ENCODE assay signal across 8 cellular contexts in genomic region chr1:28369518-28370219, GRCh38. TPM values are rescaled to one million over a fixed set of nuclear protein-coding genes. Genes with fewer than 3 reads are reported as not detected.
DNase-seq lines count a peak whose midpoint lies in the region; ATAC-seq, FAIRE-seq and TF ChIP-seq lines count a peak whose summit lies in the region.

Gene PHACTR4 (plus strand): TSS chr1:28369740. CDS start chr1:28407448, 37,708 bp downstream.

- CTCF ChIA-PET in Caco-2 (lab: Charles Lee) (interaction anchor here (1.0 to 1.1 kb wide), 3 partner anchors 10 to 121 kb away, joined by 3 to 7 read pairs (median 4); no protein-coding TSS in a partner anchor), endothelial cell of umbilical vein (lab: Charles Lee) (interaction anchor here (0.6 to 5.1 kb wide), 8 partner anchors 11 to 233 kb away, joined by 3 to 54 read pairs (median 3); no protein-coding TSS in a partner anchor)

- peaks cover 14% of the 10 kb centered on the region for H3K4me1 ChIP-seq in Caco-2
- peaks cover 20% of the 10 kb centered on the region for H3K4me1 ChIP-seq in HUES6 (ENCODE audit: control insufficient read depth, insufficient read depth, low read length)
- H3K4me1 ChIP-seq in OCI-LY1 (ENCODE audit: insufficient read depth, low read length, severe bottlenecking) = peaks cover 30% of the 10 kb centered on the region
- H3K4me1 ChIP-seq in endothelial cell of umbilical vein (ENCODE audit: control insufficient read depth, extremely low read depth, insufficient read depth, low read length) = peaks cover 9% of the 10 kb centered on the region

- peak within 1 kb of the TSS; percentile 92 for H3K27ac Mint-ChIP-seq in Caco-2 (ENCODE audit: unreplicated experiment)

- no peaks in the 10 kb centered on the region for H3F3A ChIP-seq in OCI-LY1 (ENCODE audit: insufficient read depth, low read length)

- H3K9me2 ChIP-seq in OCI-LY1 (ENCODE audit: low read depth, low read length) = no peaks in the 10 kb centered on the region

- H3K27ac ChIP-seq in HUES6 (ENCODE audit: low read depth, low read length) = peak within 1 kb of the TSS; percentile 92
- peak within 1 kb of the TSS; percentile 81 for H3K27ac ChIP-seq in OCI-LY1 (ENCODE audit: low read depth, low read length, poor library complexity, severe bottlenecking)
- H3K27ac ChIP-seq in endothelial cell of umbilical vein (ENCODE audit: insufficient read depth, low read depth, low read length) = peak within 1 kb of the TSS; percentile 67

- H3K27me3 ChIP-seq in Caco-2 (replicated peaks; ENCODE audit: control insufficient read depth, insufficient read depth, low read length) (no peaks in the 10 kb centered on the region), HUES6 (ENCODE audit: control insufficient read depth, insufficient read depth, low read length) (no peaks in the 10 kb centered on the region), OCI-LY1 (ENCODE audit: insufficient read depth, low read length) (no peaks in the 10 kb centered on the region), endothelial cell of umbilical vein (ENCODE audit: control insufficient read depth in 2 of 2, insufficient read depth in 2 of 2, low read length in 2 of 2) (no peaks in the 10 kb centered on the region)

- H3K4me3 ChIP-seq in Caco-2 (ENCODE audit: low read depth, low read length) (peak within 1 kb of the TSS; percentile 40), HUES6 (ENCODE audit: low read depth, low read length) (peak within 1 kb of the TSS; percentile 92), OCI-LY1 (ENCODE audit: low read depth, low read length, poor library complexity, severe bottlenecking) (peak within 1 kb of the TSS; percentile 81), endothelial cell of umbilical vein (replicated peaks in 1 of 3; ENCODE audit: insufficient read depth in 1 of 3, low read depth in 1 of 3, low read length in 3 of 3) (peak within 1 kb of the TSS; percentile 67 to 90 (median 83))

- no TSS peak for BruUV-seq in Caco-2 (replicated peaks; lab: Mats Ljungman, UMichigan)
- BruUV-seq in endothelial cell of umbilical vein (replicated peaks; lab: Mats Ljungman, UMichigan) = no TSS peak

- dilution Hi-C loops in endothelial cell of umbilical vein (cut with MboI; ENCODE audit: extremely low pct_ligation_motif_present, low sequenced_read_pairs) = no loop called here

- intact Hi-C loops in Caco-2 (cut with micrococcal nuclease; ENCODE audit: unreplicated experiment) (no loop called here), endothelial cell of umbilical vein (cut with micrococcal nuclease) (loop anchor here (1.0 to 5.0 kb wide), 3 partner anchors 121 to 183 kb away; partner anchors contain the start of genes RCC1 and TRNAU1AP)

- no peak for TF ChIP-seq CTCF in Caco-2 (IDR thresholded peaks at IDR 0.05; ENCODE audit: insufficient read depth in 1 of 2, low read depth in 1 of 2, low read length in 1 of 2, severe bottlenecking in 1 of 2, unreplicated experiment in 1 of 2)
- no peak for TF ChIP-seq CTCF in OCI-LY1 (IDR thresholded peaks at IDR 0.05; ENCODE audit: low read length)
- no peak for TF ChIP-seq CTCF in endothelial cell of umbilical vein (IDR thresholded peaks at IDR 0.05; ENCODE audit: extremely low read depth in 1 of 2, insufficient read depth in 1 of 2, low read depth in 1 of 2, low read length in 2 of 2)

- POLR2A ChIA-PET in Caco-2 (lab: Charles Lee) = interaction anchor here (1.0 kb wide), 2 partner anchors 41 kb away, joined by 3 to 6 read pairs; partner anchors contain the start of gene MED18
- POLR2A ChIA-PET in endothelial cell of umbilical vein (lab: Charles Lee) = interaction anchor here (0.6 to 1.5 kb wide), 3 partner anchors 127 to 301 kb away, joined by 3 to 10 read pairs (median 5); no protein-coding TSS in a partner anchor

- H3K9ac ChIP-seq in HUES6 (ENCODE audit: low read length) (peak within 1 kb of the TSS; percentile 97), OCI-LY1 (ENCODE audit: low read length) (peak within 1 kb of the TSS; percentile 91), endothelial cell of umbilical vein (replicated peaks; ENCODE audit: extremely low read depth, insufficient read depth, low read length) (peak within 1 kb of the TSS; percentile 85)

- H3K9me3 Mint-ChIP-seq in Caco-2 (ENCODE audit: unreplicated experiment) = no peaks in the 10 kb centered on the region

- peak within 1 kb of the TSS; percentile 86 for H2AFZ ChIP-seq in OCI-LY1 (ENCODE audit: low read length)
- peak within 1 kb of the TSS; percentile 88 for H2AFZ ChIP-seq in endothelial cell of umbilical vein (ENCODE audit: low read depth, low read length)

- peaks cover 14% of the 10 kb centered on the region for H3K36me3 Mint-ChIP-seq in Caco-2 (ENCODE audit: insufficient read depth, unreplicated experiment)

- peaks cover 19% of the 10 kb centered on the region for H3K79me2 ChIP-seq in OCI-LY1 (ENCODE audit: insufficient read depth, low read length)
- H3K79me2 ChIP-seq in endothelial cell of umbilical vein (ENCODE audit: control insufficient read depth, insufficient read depth, low read length) = peaks cover 32% of the 10 kb centered on the region

- peaks cover 8% of the 10 kb centered on the region for H3K4me1 Mint-ChIP-seq in Caco-2 (ENCODE audit: low read depth, unreplicated experiment)

- TF ChIP-seq POLR2A in endothelial cell of umbilical vein (IDR thresholded peaks at IDR 0.05; ENCODE audit: low read depth, low read length) = peak; percentile 96

- peak; percentile 91 for FAIRE-seq in endothelial cell of umbilical vein (lab: Jason Lieb, UNC)

- no peaks in the 10 kb centered on the region for H4K20me1 ChIP-seq in OCI-LY1 (ENCODE audit: insufficient read depth, low read length)
- H4K20me1 ChIP-seq in endothelial cell of umbilical vein (replicated peaks; ENCODE audit: control insufficient read depth, extremely low read depth, insufficient read depth, low read length) = no peaks in the 10 kb centered on the region

- H3K9me1 ChIP-seq in endothelial cell of umbilical vein (replicated peaks; ENCODE audit: control insufficient read depth, extremely low read depth, insufficient read depth, low read length) = no peaks in the 10 kb centered on the region

- no peaks in the 10 kb centered on the region for H3K27me3 Mint-ChIP-seq in Caco-2 (ENCODE audit: insufficient read depth, unreplicated experiment)

- peak within 1 kb of the TSS; percentile 80 for H3K4me2 ChIP-seq in OCI-LY1 (ENCODE audit: low read length)
- H3K4me2 ChIP-seq in endothelial cell of umbilical vein (ENCODE audit: insufficient read depth, low read length) = peak within 1 kb of the TSS; percentile 69

- H3K36me3 ChIP-seq in Caco-2 (ENCODE audit: control insufficient read depth, insufficient read depth, low read length) (no peaks in the 10 kb centered on the region), HUES6 (ENCODE audit: control insufficient read depth, insufficient read depth, low read length) (peaks cover 4% of the 10 kb centered on the region; the same call in 1 of the 2 replicates), OCI-LY1 (ENCODE audit: insufficient read depth, low read length) (no peaks in the 10 kb centered on the region), endothelial cell of umbilical vein (ENCODE audit: control insufficient read depth in 2 of 2, extremely low read depth in 1 of 2, insufficient read depth in 2 of 2, low read length in 2 of 2) (no peaks in the 10 kb centered on the region)

- no peaks in the 10 kb centered on the region for H3K9me3 ChIP-seq in Caco-2
- H3K9me3 ChIP-seq in HUES6 (ENCODE audit: control insufficient read depth, insufficient read depth, low read depth, low read length) = no peaks in the 10 kb centered on the region
- H3K9me3 ChIP-seq in OCI-LY1 (ENCODE audit: low read length) = no peaks in the 10 kb centered on the region
- H3K9me3 ChIP-seq in endothelial cell of umbilical vein (replicated peaks; ENCODE audit: control insufficient read depth, insufficient read depth, low read length) = no peaks in the 10 kb centered on the region

- ATAC-seq in GM21381 (IDR thresholded peaks at IDR 0.05; ENCODE audit: unreplicated experiment) = peak; percentile 91

- H3K4me3 Mint-ChIP-seq in Caco-2 (ENCODE audit: unreplicated experiment) = peak within 1 kb of the TSS; percentile 86

- DNase-seq in Caco-2 = peak; percentile 93 to 95
- peak; percentile 90 for DNase-seq in activated CD8-positive, alpha-beta memory T cell treated with anti-CD3 and anti-CD28 coated beads, Interleukin-2, amount 50 U/mL, for 48 hours
- peak; percentile 90 for DNase-seq in endothelial cell of umbilical vein (ENCODE audit: low read depth, low spot score)
- peak; percentile 88 for DNase-seq in midbrain (lab: John Stamatoyannopoulos, UW)
- DNase-seq in stimulated activated CD8-positive, alpha-beta memory T cell treated with anti-CD3 and anti-CD28 coated beads, Interleukin-15, amount 100 ng/mL, for 48 hours (ENCODE audit: low read depth in 2 of 2) = peak; percentile 80 to 85

TF ChIP-seq in endothelial cell of umbilical vein, 7 proteins besides CTCF, POLR2A, EP300 and RAD21:
- TF ChIP-seq FOS (IDR thresholded peaks at IDR 0.05; ENCODE audit: borderline replicate concordance, insufficient read depth, low read length) (no peak), GATA2 (IDR thresholded peaks at IDR 0.05; ENCODE audit: insufficient read depth, insufficient read length, low read depth, low read length) (no peak), POLR2AphosphoS5 (IDR thresholded peaks at IDR 0.05; ENCODE audit: insufficient read depth, low read depth, low read length) (peak; percentile 92), MYC (IDR thresholded peaks at IDR 0.05; ENCODE audit: low read depth, low read length) (no peak), JUN (IDR thresholded peaks at IDR 0.05; ENCODE audit: borderline replicate concordance, insufficient read depth, insufficient read length, low read depth) (no peak), MAX (IDR thresholded peaks at IDR 0.05; ENCODE audit: insufficient read depth, insufficient read length) (peak; percentile 50), EZH2 (IDR thresholded peaks at IDR 0.05; ENCODE audit: borderline replicate concordance, low read depth, low read length, severe bottlenecking) (no peak)

RNA-seq across cellular contexts. Expression of gene PHACTR4, which starts in this region (rescaled TPM):
- total RNA-seq in Caco-2 (2022) (31.1 and 35.5 TPM in 2 replicates), endothelial cell of umbilical vein (59.7 and 61.0 TPM in 2 replicates)
- 18.2 and 25.4 TPM in 2 replicates for polyA plus RNA-seq in endothelial cell of umbilical vein
- polyA plus RNA-seq in endothelial cell of umbilical vein (2011; cell fraction: cytosol; rRNA removed) = 23.5 and 25.8 TPM in 2 replicates
- 25.4 and 26.1 TPM in 2 replicates for polyA plus RNA-seq in endothelial cell of umbilical vein (2011; cell fraction: nucleus; rRNA removed)
- polyA plus RNA-seq in endothelial cell of umbilical vein (2012) = 28.3 and 41.3 TPM in 2 replicates
- 32.3 and 41.8 TPM in 2 replicates for polyA minus RNA-seq in endothelial cell of umbilical vein
- polyA minus RNA-seq in endothelial cell of umbilical vein (2011; cell fraction: cytosol; rRNA and poly(A)+ RNA removed) = 17.5 TPM
- 25.8 and 32.2 TPM in 2 replicates for polyA minus RNA-seq in endothelial cell of umbilical vein (2011; cell fraction: nucleus; rRNA and poly(A)+ RNA removed)

Comparison
In these comparisons a context has a peak if more than half of its experiments do, and no peak if none do; other contexts are left out.
1. Peak in every context shown above with its lines: DNase-seq, ATAC-seq, H3K4me3 ChIP-seq and H3K27ac ChIP-seq.
2. H3K4me3 ChIP-seq: peak in every context shown above with its lines; median percentile 92 in HUES6; 83 in endothelial cell of umbilical vein; 81 in OCI-LY1; 40 in Caco-2.